In genomic region chr6:35717449-35718353, GRCh38 we compare ENCODE assay signal across 1 cellular context.
TF ChIP-seq lines count a peak whose summit lies in the region.

No MANE protein-coding gene starts in this region.

TF ChIP-seq in K562, 482 proteins besides CTCF, POLR2A, EP300 and RAD21:
- no peak for TF ChIP-seq ZNF324 (CRISPR knock-in tag; IDR thresholded peaks at IDR 0.05)
- TF ChIP-seq, protein P1, sequence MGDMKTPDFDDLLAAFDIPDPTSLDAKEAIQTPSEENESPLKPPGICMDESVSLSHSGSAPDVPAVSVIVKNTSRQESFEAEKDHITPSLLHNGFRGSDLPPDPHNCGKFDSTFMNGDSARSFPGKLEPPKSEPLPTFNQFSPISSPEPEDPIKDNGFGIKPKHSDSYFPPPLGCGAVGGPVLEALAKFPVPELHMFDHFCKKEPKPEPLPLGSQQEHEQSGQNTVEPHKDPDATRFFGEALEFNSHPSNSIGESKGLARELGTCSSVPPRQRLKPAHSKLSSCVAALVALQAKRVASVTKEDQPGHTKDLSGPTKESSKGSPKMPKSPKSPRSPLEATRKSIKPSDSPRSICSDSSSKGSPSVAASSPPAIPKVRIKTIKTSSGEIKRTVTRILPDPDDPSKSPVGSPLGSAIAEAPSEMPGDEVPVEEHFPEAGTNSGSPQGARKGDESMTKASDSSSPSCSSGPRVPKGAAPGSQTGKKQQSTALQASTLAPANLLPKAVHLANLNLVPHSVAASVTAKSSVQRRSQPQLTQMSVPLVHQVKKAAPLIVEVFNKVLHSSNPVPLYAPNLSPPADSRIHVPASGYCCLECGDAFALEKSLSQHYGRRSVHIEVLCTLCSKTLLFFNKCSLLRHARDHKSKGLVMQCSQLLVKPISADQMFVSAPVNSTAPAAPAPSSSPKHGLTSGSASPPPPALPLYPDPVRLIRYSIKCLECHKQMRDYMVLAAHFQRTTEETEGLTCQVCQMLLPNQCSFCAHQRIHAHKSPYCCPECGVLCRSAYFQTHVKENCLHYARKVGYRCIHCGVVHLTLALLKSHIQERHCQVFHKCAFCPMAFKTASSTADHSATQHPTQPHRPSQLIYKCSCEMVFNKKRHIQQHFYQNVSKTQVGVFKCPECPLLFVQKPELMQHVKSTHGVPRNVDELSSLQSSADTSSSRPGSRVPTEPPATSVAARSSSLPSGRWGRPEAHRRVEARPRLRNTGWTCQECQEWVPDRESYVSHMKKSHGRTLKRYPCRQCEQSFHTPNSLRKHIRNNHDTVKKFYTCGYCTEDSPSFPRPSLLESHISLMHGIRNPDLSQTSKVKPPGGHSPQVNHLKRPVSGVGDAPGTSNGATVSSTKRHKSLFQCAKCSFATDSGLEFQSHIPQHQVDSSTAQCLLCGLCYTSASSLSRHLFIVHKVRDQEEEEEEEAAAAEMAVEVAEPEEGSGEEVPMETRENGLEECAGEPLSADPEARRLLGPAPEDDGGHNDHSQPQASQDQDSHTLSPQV (IDR thresholded peaks at IDR 0.05) = 0 out of 2 replicates have a peak, but pooled peaks have one; percentile 23
TF ChIP-seq in K562: peak in this region for 1.
